In genomic region chr5:442335-443238, GRCh38 we compare ENCODE assay signal across 8 cellular contexts. TPM values are rescaled to one million over a fixed set of nuclear protein-coding genes. Genes with fewer than 3 reads are reported as not detected.
A peak's percentile ranks its signal among the peaks of the same experiment; 100 is the strongest.
DNase-seq lines count a peak whose midpoint lies in the region; ATAC-seq and TF ChIP-seq lines count a peak whose summit lies in the region.

EXOC3 (plus strand) TSS chr5:443176; CDS start chr5:446206, 3,030 bp downstream.

- peaks cover 0 to 19% of the 10 kb centered on the region in 2 donors for H3K4me1 ChIP-seq in right atrium auricular region
- H3K4me1 ChIP-seq in rectal smooth muscle tissue (ENCODE audit: control insufficient read depth, insufficient read depth, low read length), result peaks cover 9% of the 10 kb centered on the region
- peaks cover 0 to 18% of the 10 kb centered on the region in 2 donors for H3K4me1 ChIP-seq in uterus

- H3K9me3 ChIP-seq in right atrium auricular region (no peaks in the 10 kb centered on the region), uterus (no peaks in the 10 kb centered on the region)

- peak in 1 of 2 donors; percentile 22 for TF ChIP-seq POLR2A in uterus (IDR thresholded peaks at IDR 0.05)

- H3K36me3 ChIP-seq in right atrium auricular region, result peaks cover 8% of the 10 kb centered on the region
- H3K36me3 ChIP-seq in rectal smooth muscle tissue (ENCODE audit: control insufficient read depth, insufficient read depth, low read length), result peaks cover 7% of the 10 kb centered on the region
- no peaks in the 10 kb centered on the region for H3K36me3 ChIP-seq in uterus

- H3K27ac ChIP-seq in right atrium auricular region (peak within 1 kb of the TSS; percentile 65 to 78), rectal smooth muscle tissue (ENCODE audit: low read depth, low read length) (peak within 1 kb of the TSS; percentile 60), uterus (peak within 1 kb of the TSS; percentile 83)

- DNase-seq in NCI-H1048 (lab: John Stamatoyannopoulos, UW) (peak; percentile 15), T-helper 2 cell (peak; percentile 57 to 88 (median 62)), amygdala (lab: John Stamatoyannopoulos, UW) (peak in 51 of 56 donors; percentile 19 to 84 (median 59)), right atrium auricular region (ENCODE audit: low spot score) (no peak), uterus (peak; percentile 49 to 72)

- ATAC-seq in HG02571 (IDR thresholded peaks at IDR 0.05; ENCODE audit: unreplicated experiment), result peak; percentile 89

- H3K27me3 ChIP-seq in right atrium auricular region, result no peaks in the 10 kb centered on the region
- peaks cover 2% of the 10 kb centered on the region for H3K27me3 ChIP-seq in rectal smooth muscle tissue (ENCODE audit: control insufficient read depth, insufficient read depth, low read length)
- H3K27me3 ChIP-seq in uterus, result no peaks in the 10 kb centered on the region

- H3K4me3 ChIP-seq in GM12875 (ENCODE audit: low read depth, low read length) (peak within 1 kb of the TSS; percentile 97), right atrium auricular region (peak within 1 kb of the TSS; percentile 59 to 87), rectal smooth muscle tissue (ENCODE audit: low read length) (peak within 1 kb of the TSS; percentile 96), uterus (peak within 1 kb of the TSS; percentile 93 to 96)

- intact Hi-C loops in uterus (cut with DNase I; ENCODE audit: low total_unique reads), result no loop called here

- TF ChIP-seq CTCF in GM12875 (IDR thresholded peaks at IDR 0.05; ENCODE audit: borderline replicate concordance, insufficient read depth, low read depth, low read length) (0 out of 2 replicates have a peak, but pooled peaks have one; percentile 3), right atrium auricular region (IDR thresholded peaks at IDR 0.05) (no peak), uterus (IDR thresholded peaks at IDR 0.05) (no peak)

- H3K9ac ChIP-seq in rectal smooth muscle tissue (ENCODE audit: low read length), result peak within 1 kb of the TSS; percentile 93

RNA-seq across cellular contexts. Expression of gene EXOC3, which starts in this region (rescaled TPM):
- total RNA-seq in right atrium auricular region, result 10 to 100 TPM; 34.7 to 40.7 TPM
- 10 to 100 TPM; 30.6 to 64.4 (median 50.2) TPM for total RNA-seq in uterus
